ENCODE assay signal across 20 cellular contexts in the genomic region with DNA sequence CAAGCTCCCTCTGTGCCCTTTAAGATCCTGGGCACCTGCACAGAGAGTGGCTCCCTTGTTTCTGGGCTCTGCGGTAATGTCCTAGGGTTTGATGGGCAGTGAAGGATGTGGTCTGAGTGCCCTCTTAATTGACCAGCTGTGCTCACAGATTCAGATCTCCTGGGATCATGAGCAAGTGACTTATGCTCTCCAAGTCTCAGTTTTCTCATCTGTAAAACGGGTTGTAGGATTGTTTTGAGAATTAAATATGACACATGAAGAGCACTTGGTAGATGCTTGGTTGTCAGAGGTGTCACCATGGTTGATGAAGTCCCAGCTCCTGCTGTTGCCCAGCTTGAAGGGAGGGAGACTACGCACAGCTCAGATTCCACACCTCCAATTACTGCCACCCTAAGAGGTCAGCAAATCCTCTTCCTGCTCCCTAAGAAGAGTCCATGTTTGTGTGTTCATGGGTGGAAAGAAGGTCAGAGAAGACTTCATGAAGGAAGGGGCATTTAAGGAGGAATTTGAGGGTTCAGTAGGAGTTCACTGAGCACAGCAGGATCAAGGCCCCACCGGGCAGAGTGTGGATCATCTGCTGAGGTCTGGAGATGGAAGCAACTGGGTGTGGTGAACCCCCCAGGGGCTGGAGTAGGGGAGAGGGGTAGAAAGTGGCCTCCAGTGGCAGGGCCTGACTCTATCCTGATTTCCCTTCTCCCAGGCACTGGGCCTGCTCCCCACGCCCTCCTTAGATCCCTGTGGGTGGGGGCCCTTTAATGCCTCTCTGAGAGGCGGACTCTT. TPM values are rescaled to one million over a fixed set of nuclear protein-coding genes. Genes with fewer than 3 reads are reported as not detected.
DNase-seq lines count a peak whose midpoint lies in the region; ATAC-seq lines count a peak whose summit lies in the region.
"Had no signal": no experiment of that assay in that cellular context is flagged by ENCODE, and none has a peak within 500 bp of the region (broad histone marks: within the 10 kb centered on the region; RNA-seq: fewer than 3 reads in every experiment).

No MANE protein-coding gene starts in this region.

- no peak for DNase-seq in stimulated activated naive CD8-positive, alpha-beta T cell treated with anti-CD3 and anti-CD28 coated beads, Interleukin-15, Interleukin-2, amounts not matched to agents 100 U/mL and 50 U/mL, for 24 hours
- DNase-seq in activated T-helper 1 cell treated with anti-CD3 and anti-CD28 coated beads, Interleukin-12 subunit alpha, Interleukin-12 subunit beta, Interleukin-2, Interleukin-4 antibody, amounts not matched to agents 30 ng/mL and 10 ng/mL and 1 ng/mL, durations not matched to agents 14 hours and 24 hours and 36 hours (ENCODE audit: low spot score) = no peak
- no peak for DNase-seq in naive thymus-derived CD4-positive, alpha-beta T cell
- DNase-seq in HuH-7 (ENCODE audit: low spot score) = no peak
- DNase-seq: activated CD4-positive, alpha-beta T cell treated with anti-CD3 and anti-CD28 coated beads, Interleukin-2, amount 50 U/mL, for 48 hours; adrenal gland; COR-L47; dermis blood vessel endothelial cell; foreskin keratinocyte; GOT3; kidney glomerular epithelial cell; mesenchymal stem cell; NCI-H1417 treated with DMSO at 0.1 percent for 48 hours; SHP77; T-helper 1 cell had no signal

- intact Hi-C loops in activated T-helper 1 cell treated with anti-CD3 and anti-CD28 coated beads, Interleukin-12 subunit alpha, Interleukin-12 subunit beta, Interleukin-2, Interleukin-4 antibody, amounts not matched to agents 30 ng/mL and 10 ng/mL and 1 ng/mL, durations not matched to agents 14 hours and 24 hours and 36 hours (cut with micrococcal nuclease) = no loop called here
- intact Hi-C loops in naive thymus-derived CD4-positive, alpha-beta T cell (cut with micrococcal nuclease) = no loop called here

- no peak for ATAC-seq in stimulated activated naive CD8-positive, alpha-beta T cell treated with anti-CD3 and anti-CD28 coated beads, Interleukin-15, Interleukin-2, amounts not matched to agents 100 U/mL and 50 U/mL, for 24 hours
- ATAC-seq in naive thymus-derived CD4-positive, alpha-beta T cell = no peak
- ATAC-seq in GM19023 (IDR thresholded peaks at IDR 0.05; ENCODE audit: unreplicated experiment) (no peak), HG02623 (IDR thresholded peaks at IDR 0.05; ENCODE audit: unreplicated experiment) (no peak)
- ATAC-seq: foreskin keratinocyte had no signal

- CTCF ChIA-PET in naive thymus-derived CD4-positive, alpha-beta T cell (lab: Charles Lee) = interaction anchor here (0.6 to 1.2 kb wide), 3 partner anchors 29 to 175 kb away, joined by 3 to 5 read pairs (median 3); no protein-coding TSS in a partner anchor

- peaks cover 53% of the 10 kb centered on the region for H3K27me3 Mint-ChIP-seq in stimulated activated naive CD8-positive, alpha-beta T cell treated with anti-CD3 and anti-CD28 coated beads, Interleukin-15, Interleukin-2, amounts not matched to agents 100 ng/mL and 50 ng/mL, for 24 hours
- peaks cover 64% of the 10 kb centered on the region for H3K27me3 Mint-ChIP-seq in activated T-helper 1 cell treated with anti-CD3 and anti-CD28 coated beads, Interleukin-12 subunit alpha, Interleukin-12 subunit beta, Interleukin-2, Interleukin-4 antibody, amounts not matched to agents 30 ng/mL and 10 ng/mL and 1 ng/mL, durations not matched to agents 14 hours and 24 hours and 36 hours (ENCODE audit: insufficient read depth)
- H3K27me3 Mint-ChIP-seq in naive thymus-derived CD4-positive, alpha-beta T cell = peaks cover 48 to 80% (median 57%) of the 10 kb centered on the region in 5 donors

- POLR2A ChIA-PET in naive thymus-derived CD4-positive, alpha-beta T cell (lab: Charles Lee) = no interaction called here

- peaks cover 5% of the 10 kb centered on the region in 2 donors for H3K27me3 ChIP-seq in naive thymus-derived CD4-positive, alpha-beta T cell (ENCODE audit: control insufficient read depth in 2 of 2, insufficient read depth in 2 of 2, low read length in 2 of 2)

- no peaks in the 10 kb centered on the region for H3K9me3 Mint-ChIP-seq in stimulated activated naive CD8-positive, alpha-beta T cell treated with anti-CD3 and anti-CD28 coated beads, Interleukin-15, Interleukin-2, amounts not matched to agents 100 ng/mL and 50 ng/mL, for 24 hours
- no peaks in the 10 kb centered on the region for H3K9me3 Mint-ChIP-seq in activated T-helper 1 cell treated with anti-CD3 and anti-CD28 coated beads, Interleukin-12 subunit alpha, Interleukin-12 subunit beta, Interleukin-2, Interleukin-4 antibody, amounts not matched to agents 30 ng/mL and 10 ng/mL and 1 ng/mL, durations not matched to agents 14 hours and 24 hours and 36 hours
- peaks cover 0 to 4% (median 0%) of the 10 kb centered on the region in 11 donors for H3K9me3 Mint-ChIP-seq in naive thymus-derived CD4-positive, alpha-beta T cell

- no peaks in the 10 kb centered on the region for H3K36me3 ChIP-seq in naive thymus-derived CD4-positive, alpha-beta T cell (ENCODE audit: control insufficient read depth in 2 of 3, insufficient read depth in 3 of 3, low read length in 3 of 3)
- H3K36me3 ChIP-seq: adrenal gland, neutrophil had no signal

- no peaks in the 10 kb centered on the region for H3K4me1 Mint-ChIP-seq in stimulated activated naive CD8-positive, alpha-beta T cell treated with anti-CD3 and anti-CD28 coated beads, Interleukin-15, Interleukin-2, amounts not matched to agents 100 ng/mL and 50 ng/mL, for 24 hours (ENCODE audit: low read depth)
- H3K4me1 Mint-ChIP-seq in activated T-helper 1 cell treated with anti-CD3 and anti-CD28 coated beads, Interleukin-12 subunit alpha, Interleukin-12 subunit beta, Interleukin-2, Interleukin-4 antibody, amounts not matched to agents 30 ng/mL and 10 ng/mL and 1 ng/mL, durations not matched to agents 14 hours and 24 hours and 36 hours (ENCODE audit: low read depth) = no peaks in the 10 kb centered on the region
- peaks cover 0 to 11% (median 5%) of the 10 kb centered on the region in 7 donors for H3K4me1 Mint-ChIP-seq in naive thymus-derived CD4-positive, alpha-beta T cell

- no peak overlapping the region for H3K4me3 ChIP-seq in naive thymus-derived CD4-positive, alpha-beta T cell (ENCODE audit: low read length)

- no peak overlapping the region for H3K27ac ChIP-seq in naive thymus-derived CD4-positive, alpha-beta T cell (ENCODE audit: low read depth, low read length)
- H3K27ac ChIP-seq: adrenal gland, foreskin keratinocyte, neutrophil had no signal

- peak overlapping the region; percentile 18 for H3K4me3 Mint-ChIP-seq in stimulated activated naive CD8-positive, alpha-beta T cell treated with anti-CD3 and anti-CD28 coated beads, Interleukin-15, Interleukin-2, amounts not matched to agents 100 ng/mL and 50 ng/mL, for 24 hours
- H3K4me3 Mint-ChIP-seq in activated T-helper 1 cell treated with anti-CD3 and anti-CD28 coated beads, Interleukin-12 subunit alpha, Interleukin-12 subunit beta, Interleukin-2, Interleukin-4 antibody, amounts not matched to agents 30 ng/mL and 10 ng/mL and 1 ng/mL, durations not matched to agents 14 hours and 24 hours and 36 hours = peak overlapping the region; percentile 54
- peak overlapping the region in 9 of 10 donors; percentile 31 to 77 (median 56) for H3K4me3 Mint-ChIP-seq in naive thymus-derived CD4-positive, alpha-beta T cell

- H3K27ac Mint-ChIP-seq in stimulated activated naive CD8-positive, alpha-beta T cell treated with anti-CD3 and anti-CD28 coated beads, Interleukin-15, Interleukin-2, amounts not matched to agents 100 ng/mL and 50 ng/mL, for 24 hours = no peak overlapping the region
- H3K27ac Mint-ChIP-seq in activated T-helper 1 cell treated with anti-CD3 and anti-CD28 coated beads, Interleukin-12 subunit alpha, Interleukin-12 subunit beta, Interleukin-2, Interleukin-4 antibody, amounts not matched to agents 30 ng/mL and 10 ng/mL and 1 ng/mL, durations not matched to agents 14 hours and 24 hours and 36 hours = no peak overlapping the region
- peak overlapping the region in 1 of 9 donors; percentile 11 for H3K27ac Mint-ChIP-seq in naive thymus-derived CD4-positive, alpha-beta T cell

- H3K9me3 ChIP-seq in naive thymus-derived CD4-positive, alpha-beta T cell (ENCODE audit: control insufficient read depth in 2 of 3, low read length in 3 of 3) = no peaks in the 10 kb centered on the region
- H3K9me3 ChIP-seq: adrenal gland, neutrophil had no signal

- H3K4me1 ChIP-seq in naive thymus-derived CD4-positive, alpha-beta T cell (ENCODE audit: control insufficient read depth in 2 of 2, insufficient read depth in 2 of 2, low read length in 2 of 2) = no peaks in the 10 kb centered on the region
- H3K4me1 ChIP-seq: foreskin keratinocyte had no signal

- no peaks in the 10 kb centered on the region for H3K36me3 Mint-ChIP-seq in stimulated activated naive CD8-positive, alpha-beta T cell treated with anti-CD3 and anti-CD28 coated beads, Interleukin-15, Interleukin-2, amounts not matched to agents 100 ng/mL and 50 ng/mL, for 24 hours (ENCODE audit: low read depth)
- H3K36me3 Mint-ChIP-seq in activated T-helper 1 cell treated with anti-CD3 and anti-CD28 coated beads, Interleukin-12 subunit alpha, Interleukin-12 subunit beta, Interleukin-2, Interleukin-4 antibody, amounts not matched to agents 30 ng/mL and 10 ng/mL and 1 ng/mL, durations not matched to agents 14 hours and 24 hours and 36 hours (ENCODE audit: low read depth) = no peaks in the 10 kb centered on the region
- no peaks in the 10 kb centered on the region for H3K36me3 Mint-ChIP-seq in naive thymus-derived CD4-positive, alpha-beta T cell

RNA-seq across cellular contexts. Expression of a gene that starts 1.4 kb away (rescaled TPM):
- total RNA-seq in activated T-helper 1 cell treated with anti-CD3 and anti-CD28 coated beads, Interleukin-12 subunit alpha, Interleukin-12 subunit beta, Interleukin-2, Interleukin-4 antibody, amounts not matched to agents 30 ng/mL and 10 ng/mL and 1 ng/mL, durations not matched to agents 14 hours and 24 hours and 36 hours = not detected in 2 replicates
- total RNA-seq in naive thymus-derived CD4-positive, alpha-beta T cell = under 1 TPM in 2 of 5 experiments, not detected in 3; 0.05 to 0.42 TPM
- not detected for polyA plus RNA-seq in naive thymus-derived CD4-positive, alpha-beta T cell
- total RNA-seq: epithelial cell of proximal tubule, foreskin keratinocyte had no signal
- polyA plus RNA-seq: foreskin keratinocyte had no signal
